ENCODE assay signal across 6 cellular contexts in the genomic region with DNA sequence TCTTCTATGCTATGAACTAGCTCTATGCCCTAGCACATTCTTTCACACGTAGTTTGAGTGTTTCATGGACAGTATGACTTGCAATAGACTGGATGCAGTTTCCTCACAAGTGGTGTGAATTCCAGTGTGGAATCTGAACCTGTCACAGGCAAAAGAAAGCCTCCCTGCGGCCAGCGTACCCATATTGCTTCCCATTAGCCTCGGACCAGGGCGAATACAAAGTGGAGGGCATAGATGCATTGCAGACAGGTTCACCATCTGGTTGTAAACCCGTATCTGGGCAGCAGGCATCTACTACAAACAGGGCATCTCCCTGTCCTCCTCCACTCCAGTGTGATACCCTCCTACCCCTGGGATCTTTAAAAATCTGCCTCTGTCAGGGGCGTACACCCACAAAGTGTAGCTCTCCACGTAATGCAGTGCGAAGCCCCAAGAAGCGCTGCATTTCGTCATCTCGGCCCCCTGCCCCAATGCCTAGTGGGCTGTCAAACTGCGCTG. TPM values are rescaled to one million over a fixed set of nuclear protein-coding genes. Genes with fewer than 3 reads are reported as not detected.
DNase-seq lines count a peak whose midpoint lies in the region; ATAC-seq and TF ChIP-seq lines count a peak whose summit lies in the region.

No MANE protein-coding gene starts in this region.

- ATAC-seq in HG02798 (IDR thresholded peaks at IDR 0.05; ENCODE audit: poor library complexity, unreplicated experiment) = no peak

- peak overlapping the region; percentile 65 for H3K9ac ChIP-seq in neuronal stem cell (ENCODE audit: low read depth, low read length, poor library complexity)

- H3K9me3 ChIP-seq in breast epithelium (no peaks in the 10 kb centered on the region), neuronal stem cell (replicated peaks in 1 of 2; ENCODE audit: control insufficient read depth in 2 of 2, insufficient read depth in 1 of 2, low read depth in 1 of 2, low read length in 2 of 2) (no peaks in the 10 kb centered on the region)

- peaks cover 12% of the 10 kb centered on the region for H3K79me1 ChIP-seq in neuronal stem cell (ENCODE audit: low read depth, low read length)

- H2AK5ac ChIP-seq in neuronal stem cell (ENCODE audit: low read depth, low read length) = no peak overlapping the region

- H3K36me3 ChIP-seq in breast epithelium (no peaks in the 10 kb centered on the region), neuronal stem cell (replicated peaks in 1 of 2; ENCODE audit: control insufficient read depth in 2 of 2, insufficient read depth in 2 of 2, low read length in 2 of 2) (peaks cover 0 to 6% of the 10 kb centered on the region in 2 donors)

- H2AFZ ChIP-seq in neuronal stem cell (ENCODE audit: low read length) = peak overlapping the region; percentile 87

- intact Hi-C loops in breast epithelium (cut with DNase I; ENCODE audit: low total_unique reads) = no loop called here

- DNase-seq in breast epithelium (ENCODE audit: low spot score in 2 of 2) (peak in 1 of 2 donors; percentile 36), neuronal stem cell (ENCODE audit: low spot score) (no peak), NCI-H2107 treated with DMSO at 0.1 percent for 48 hours (lab: John Stamatoyannopoulos, UW; ENCODE audit: unreplicated experiment) (no peak), HT-29 (ENCODE audit: low spot score) (no peak)

- no peaks in the 10 kb centered on the region for H3K27me3 ChIP-seq in breast epithelium
- H3K27me3 ChIP-seq in neuronal stem cell (ENCODE audit: control insufficient read depth in 3 of 3, insufficient read depth in 3 of 3, low read depth in 1 of 3, low read length in 3 of 3) = no peaks in the 10 kb centered on the region

- peak in 1 of 3 donors; percentile 30 for TF ChIP-seq CTCF in breast epithelium (IDR thresholded peaks at IDR 0.05)

- H3K4me3 ChIP-seq in GM08714 (ENCODE audit: low read length) (peak overlapping the region; percentile 62), breast epithelium (peak overlapping the region; percentile 64 to 70 (median 68)), neuronal stem cell (ENCODE audit: low read length in 2 of 2) (peak overlapping the region; percentile 65 to 81)

- H4K91ac ChIP-seq in neuronal stem cell (ENCODE audit: low read depth, low read length, poor library complexity) = no peak overlapping the region

- peak overlapping the region; percentile 90 for H3K4me2 ChIP-seq in neuronal stem cell (ENCODE audit: insufficient read depth, low read length, poor library complexity, severe bottlenecking)

- H3K18ac ChIP-seq in neuronal stem cell (ENCODE audit: low read length) = peak overlapping the region; percentile 86

- no peak overlapping the region for H3K4ac ChIP-seq in neuronal stem cell (ENCODE audit: low read length)

- no peak overlapping the region for H4K8ac ChIP-seq in neuronal stem cell (ENCODE audit: low read depth, low read length)

- peak overlapping the region; percentile 97 for H2BK5ac ChIP-seq in neuronal stem cell (ENCODE audit: low read length)

- H2BK15ac ChIP-seq in neuronal stem cell (ENCODE audit: low read length) = no peak overlapping the region

- no peak overlapping the region for H2BK120ac ChIP-seq in neuronal stem cell (ENCODE audit: low read depth, low read length)

- H3K4me1 ChIP-seq in breast epithelium = peaks cover 13% of the 10 kb centered on the region in 2 donors
- H3K4me1 ChIP-seq in neuronal stem cell (ENCODE audit: control insufficient read depth in 2 of 2, insufficient read depth in 1 of 2, low read depth in 1 of 2, low read length in 2 of 2) = peaks cover 12 to 19% of the 10 kb centered on the region in 2 donors

- H2BK12ac ChIP-seq in neuronal stem cell (ENCODE audit: low read length) = no peak overlapping the region

- no CpG with 5 or more reads among the region's 13 CpGs for WGBS in neuronal stem cell (ENCODE audit: extremely low coverage in 2 of 2, insufficient read length in 2 of 2, insufficient replicate concordance in 1 of 2), 2 donors

- no peak overlapping the region for H3K14ac ChIP-seq in neuronal stem cell (ENCODE audit: low read length)

- TF ChIP-seq POLR2A in breast epithelium (IDR thresholded peaks at IDR 0.05) = no peak

- no peak overlapping the region for H3K23ac ChIP-seq in neuronal stem cell (ENCODE audit: low read depth, low read length, poor library complexity)

- H3K27ac ChIP-seq in breast epithelium (peak overlapping the region; percentile 97 to 100), neuronal stem cell (replicated peaks; ENCODE audit: low read length) (no peak overlapping the region)

RNA-seq across cellular contexts. Expression of gene CIC, which starts 1.4 kb away (rescaled TPM):
- total RNA-seq in breast epithelium = 10 to 100 TPM; 20.2 to 25.6 (median 24.9) TPM
- polyA plus RNA-seq in neuronal stem cell (2013, experiment 1 of 2) = 38.5 TPM
- 37.8 TPM for polyA plus RNA-seq in neuronal stem cell (2013, experiment 2 of 2)
- total RNA-seq in HT-29 (2014; rRNA removed; shearing (Covaris generic)) = 42.1 and 55.5 TPM in 2 replicates

RNA-seq across cellular contexts. Expression of gene ERF, which starts 12.8 kb away (rescaled TPM):
- total RNA-seq in breast epithelium = 10 to 100 TPM; 11.4 to 38.6 (median 24.3) TPM
- polyA plus RNA-seq in neuronal stem cell (2013, experiment 1 of 2) = 77.7 TPM
- polyA plus RNA-seq in neuronal stem cell (2013, experiment 2 of 2) = 78.0 TPM
- 157 and 160 TPM in 2 replicates for total RNA-seq in HT-29 (2014; rRNA removed; shearing (Covaris generic))

RNA-seq across cellular contexts. Expression of gene GSK3A, which starts 25.3 kb away (rescaled TPM):
- total RNA-seq in breast epithelium = 10 to 100 TPM; 18.7 to 22.1 (median 19.8) TPM
- 67.3 TPM for polyA plus RNA-seq in neuronal stem cell (2013, experiment 1 of 2)
- polyA plus RNA-seq in neuronal stem cell (2013, experiment 2 of 2) = 64.6 TPM
- 41.4 and 43.8 TPM in 2 replicates for total RNA-seq in HT-29 (2014; rRNA removed; shearing (Covaris generic))

RNA-seq across cellular contexts. Expression of gene PRR19, which starts 34.2 kb away (rescaled TPM):
- total RNA-seq in breast epithelium = 1 to 10 TPM in 1 of 3 donors, under 1 TPM in 2; 0.33 to 2.6 (median 0.48) TPM
- polyA plus RNA-seq in neuronal stem cell (2013, experiment 1 of 2) = 2.2 TPM
- 2.0 TPM for polyA plus RNA-seq in neuronal stem cell (2013, experiment 2 of 2)
- total RNA-seq in HT-29 (2014; rRNA removed; shearing (Covaris generic)) = 4.4 and 4.7 TPM in 2 replicates

RNA-seq across cellular contexts. Expression of gene PAFAH1B3, which starts 34.7 kb away (rescaled TPM):
- total RNA-seq in breast epithelium = 10 to 100 TPM in 2 of 3 donors, 1 to 10 TPM in 1; 7.5 to 32.4 (median 28.5) TPM
- polyA plus RNA-seq in neuronal stem cell (2013, experiment 1 of 2) = 134 TPM
- polyA plus RNA-seq in neuronal stem cell (2013, experiment 2 of 2) = 128 TPM
- 286 and 326 TPM in 2 replicates for total RNA-seq in HT-29 (2014; rRNA removed; shearing (Covaris generic))
